ENCODE assay signal across 8 cellular contexts in genomic region chr6:2986722-2987196, GRCh38. TPM values are rescaled to one million over a fixed set of nuclear protein-coding genes. Genes with fewer than 3 reads are reported as not detected.
A peak's percentile ranks its signal among the peaks of the same experiment; 100 is the strongest.
DNase-seq lines count a peak whose midpoint lies in the region; ATAC-seq, FAIRE-seq and TF ChIP-seq lines count a peak whose summit lies in the region.

No MANE protein-coding gene starts in this region.

- H3K4me1 ChIP-seq in HEK293 (ENCODE audit: control insufficient read depth, insufficient read depth, low read length) = peaks cover 26% of the 10 kb centered on the region
- H3K4me1 ChIP-seq in small intestine (ENCODE audit: control insufficient read depth in 2 of 2, insufficient read depth in 1 of 2, low read depth in 1 of 2, low read length in 1 of 2) = peaks cover 11 to 13% of the 10 kb centered on the region in 2 donors
- H3K4me1 ChIP-seq in HepG2 (ENCODE audit: insufficient read depth, low read length) = peaks cover 58% of the 10 kb centered on the region
- H3K4me1 ChIP-seq in suprapubic skin = peaks cover 52% of the 10 kb centered on the region

- no peak for TF ChIP-seq POLR2A in HepG2 (IDR thresholded peaks at IDR 0.05; ENCODE audit: insufficient read depth in 1 of 2, low read depth in 2 of 2, low read length in 2 of 2)
- TF ChIP-seq POLR2A in suprapubic skin (IDR thresholded peaks at IDR 0.05) = no peak

- no peaks in the 10 kb centered on the region for H3K9me3 ChIP-seq in HEK293 (ENCODE audit: control insufficient read depth, insufficient read depth, low read depth, low read length)
- H3K9me3 ChIP-seq in small intestine (ENCODE audit: control insufficient read depth, low read depth) = no peaks in the 10 kb centered on the region
- H3K9me3 ChIP-seq in HepG2 (ENCODE audit: low read length) = no peaks in the 10 kb centered on the region
- no peaks in the 10 kb centered on the region for H3K9me3 ChIP-seq in suprapubic skin

- WGBS in small intestine, 3 donors = 20 to 41% (median 28%) methylated on average over 3 of the region's 3 CpGs
- WGBS in HepG2 (ENCODE audit: low lambda C conversion rate) = 15% methylated on average over 3 of the region's 3 CpGs
- whole genome bisulfite sequencing in suprapubic skin = 26% methylated on average over 3 of the region's 3 CpGs

- POLR2A ChIA-PET in HEK293 (lab: Yijun Ruan, JAX) (interaction anchor here (0.7 to 2.4 kb wide), 9 partner anchors 12 to 1034 kb away, joined by 3 to 12 read pairs (median 3); partner anchors contain the start of genes SERPINB1, SERPINB6 and WRNIP1), HepG2 (lab: Yijun Ruan, JAX) (interaction anchor here (1.0 to 5.0 kb wide), 7 partner anchors 9 to 109 kb away, joined by 3 to 57 read pairs (median 4); partner anchors contain the start of gene SERPINB6)

- H3K27me3 ChIP-seq in small intestine (ENCODE audit: control insufficient read depth in 2 of 2, insufficient read depth in 2 of 2, low read length in 2 of 2) = no peaks in the 10 kb centered on the region
- H3K27me3 ChIP-seq in HepG2 (ENCODE audit: control insufficient read depth in 1 of 2, insufficient read depth in 2 of 2, low read length in 2 of 2) = no peaks in the 10 kb centered on the region; a peak in 2 of 5 replicates
- no peaks in the 10 kb centered on the region for H3K27me3 ChIP-seq in suprapubic skin

- intact Hi-C loops in HepG2 (cut with micrococcal nuclease; ENCODE audit: unreplicated experiment) = no loop called here

- no peak for TF ChIP-seq EP300 in HepG2 (IDR thresholded peaks at IDR 0.05; ENCODE audit: low read depth in 2 of 2, low read length in 2 of 2)
- no peak for TF ChIP-seq EP300 in HepG2 (CRISPR knock-in tag; IDR thresholded peaks at IDR 0.05; ENCODE audit: borderline replicate concordance)
- no peak for TF ChIP-seq EP300 in suprapubic skin (IDR thresholded peaks at IDR 0.05)

- H3K36me3 ChIP-seq in HEK293 (ENCODE audit: control insufficient read depth in 2 of 2, insufficient read depth in 1 of 2, low read length in 2 of 2) (no peaks in the 10 kb centered on the region), small intestine (ENCODE audit: control insufficient read depth in 2 of 2, insufficient read depth in 2 of 2, low read length in 2 of 2) (no peaks in the 10 kb centered on the region), HepG2 (replicated peaks in 1 of 2; ENCODE audit: control insufficient read depth in 1 of 2, insufficient read depth in 2 of 2, low read length in 2 of 2) (no peaks in the 10 kb centered on the region), suprapubic skin (no peaks in the 10 kb centered on the region)

- no peak overlapping the region for H2AFZ ChIP-seq in HepG2 (ENCODE audit: low read length)

- H3K27ac ChIP-seq in HEK293 (ENCODE audit: extremely low read depth, low read depth, low read length) (peak overlapping the region; percentile 53), small intestine (ENCODE audit: low read depth in 1 of 2, low read length in 1 of 2) (peak overlapping the region; percentile 97 to 99), HepG2 (ENCODE audit: extremely low read length, insufficient read depth, low read length) (no peak overlapping the region), suprapubic skin (no peak overlapping the region)

- H3K4me2 ChIP-seq in HepG2 (ENCODE audit: low read depth, low read length) = no peak overlapping the region

- peak; percentile 56 for DNase-seq in T1000 (lab: John Stamatoyannopoulos, UW)
- DNase-seq in fibroblast of pulmonary artery (ENCODE audit: low read depth) = peak; percentile 85
- DNase-seq in small intestine = peak; percentile 95
- no peak for DNase-seq in HepG2 (ENCODE audit: low spot score)
- no peak for DNase-seq in activated CD4-positive, alpha-beta T cell treated with anti-CD3 and anti-CD28 coated beads for 1 hour
- no peak for DNase-seq in suprapubic skin (ENCODE audit: low spot score in 2 of 2)
- no peak for DNase-seq in stimulated activated naive CD8-positive, alpha-beta T cell treated with anti-CD3 and anti-CD28 coated beads, Interleukin-15, Interleukin-2, amounts not matched to agents 100 U/mL and 50 U/mL, for 24 hours

- BruUV-seq in HepG2 (replicated peaks; lab: Mats Ljungman, UMichigan) = no TSS peak

- no peak for TF ChIP-seq RAD21 in HepG2 (CRISPR knock-in tag; IDR thresholded peaks at IDR 0.05)

- FAIRE-seq in small intestine (lab: Jason Lieb, UNC) = no peak
- FAIRE-seq in HepG2 (lab: Jason Lieb, UNC) = no peak

- CTCF ChIA-PET in HEK293 (lab: Yijun Ruan, JAX) (interaction anchor here (0.6 to 5.4 kb wide), 15 partner anchors 11 to 270 kb away, joined by 3 to 72 read pairs (median 6); partner anchors contain the start of gene MYLK4), HepG2 (lab: Yijun Ruan, JAX; ENCODE audit: low intra/inter-chr PET ratio, low total read pairs) (interaction anchor here (0.9 kb wide), 1 partner anchor 34 kb away, joined by 3 read pairs; no protein-coding TSS in a partner anchor)

- no peak overlapping the region for H3K9ac ChIP-seq in HepG2 (ENCODE audit: insufficient read depth, low read depth, low read length)

- in situ Hi-C loops in HepG2 (cut with HindIII; ENCODE audit: extremely low pct_ligation_motif_present, low pct_unique_long_range_greater_than_20kb) = loop anchor here (5.0 kb wide), 1 partner anchor 34 kb away; no protein-coding TSS in a partner anchor

- H3K4me3 ChIP-seq in HEK293 (ENCODE audit: low read depth, low read length) (no peak overlapping the region), fibroblast of pulmonary artery (replicated peaks; ENCODE audit: low read depth, low read length) (no peak overlapping the region), small intestine (ENCODE audit: low read depth in 1 of 2, low read length in 2 of 2) (no peak overlapping the region), HepG2 (replicated peaks in 1 of 3; ENCODE audit: insufficient read depth in 1 of 3, low read depth in 2 of 3, low read length in 3 of 3) (no peak overlapping the region), suprapubic skin (no peak overlapping the region)

- no peak for TF ChIP-seq CTCF in HEK293 (tag by site-specific recombination; IDR thresholded peaks at IDR 0.05)
- TF ChIP-seq CTCF in fibroblast of pulmonary artery (IDR thresholded peaks at IDR 0.05; ENCODE audit: low read length, missing control alignments) = no peak
- TF ChIP-seq CTCF in HepG2 (CRISPR knock-in tag; IDR thresholded peaks at IDR 0.05) = no peak
- TF ChIP-seq CTCF in suprapubic skin (IDR thresholded peaks at IDR 0.05) = no peak

- no peaks in the 10 kb centered on the region for H3K79me2 ChIP-seq in HepG2 (ENCODE audit: insufficient read depth, low read length)

- H4K20me1 ChIP-seq in HepG2 (ENCODE audit: insufficient read depth, low read length) = no peaks in the 10 kb centered on the region

- ATAC-seq in HepG2 = no peak
- ATAC-seq in stimulated activated naive CD8-positive, alpha-beta T cell treated with anti-CD3 and anti-CD28 coated beads, Interleukin-15, Interleukin-2, amounts not matched to agents 100 U/mL and 50 U/mL, for 24 hours = no peak

RNA-seq across cellular contexts. Expression of gene NQO2, which starts 12.9 kb away (rescaled TPM):
- polyA plus RNA-seq in small intestine = 10 to 100 TPM; 35.6 to 84.5 (median 82.1) TPM
- total RNA-seq in HepG2 (2016; rRNA removed; fragmentation: Illumina TruSeq; extraction: Trizol) = 56.5 and 63.0 TPM in 2 replicates
- 44.8 and 70.6 TPM in 2 replicates for total RNA-seq in HepG2 (2016; cell fraction: cytosol; rRNA removed; fragmentation: Illumina TruSeq; extraction: Trizol; ENCODE audit: low read depth)
- total RNA-seq in HepG2 (2016; cell fraction: insoluble cytoplasmic fraction; rRNA removed; fragmentation: Illumina TruSeq; extraction: Trizol) = 56.8 and 60.6 TPM in 2 replicates
- 53.4 and 80.8 TPM in 2 replicates for total RNA-seq in HepG2 (2016; cell fraction: membrane; rRNA removed; fragmentation: Illumina TruSeq; extraction: Trizol)
- total RNA-seq in HepG2 (2016; cell fraction: nucleus; rRNA removed; fragmentation: Illumina TruSeq; extraction: Trizol) = 34.2 and 36.9 TPM in 2 replicates
- polyA plus RNA-seq in HepG2 (2011; rRNA removed) = 27.4 and 32.2 TPM in 2 replicates
- 29.5 and 31.9 TPM in 2 replicates for polyA plus RNA-seq in HepG2 (2011; cell fraction: cytosol; rRNA removed)
- polyA plus RNA-seq in HepG2 (2011; cell fraction: nucleus; rRNA removed) = 30.7 and 34.4 TPM in 2 replicates
- 15.7 and 17.8 TPM in 2 replicates for polyA plus RNA-seq in HepG2 (2012)
- polyA plus RNA-seq in HepG2 (2016; cell fraction: cytosol; fragmentation: Illumina TruSeq; extraction: Trizol; ENCODE audit: low read depth) = 48.7 and 84.9 TPM in 2 replicates
- polyA plus RNA-seq in HepG2 (2016; cell fraction: insoluble cytoplasmic fraction; fragmentation: Illumina TruSeq; extraction: Trizol; ENCODE audit: low read depth) = 61.8 and 64.6 TPM in 2 replicates
- polyA plus RNA-seq in HepG2 (2016; cell fraction: membrane; fragmentation: Illumina TruSeq; extraction: Trizol; ENCODE audit: low read depth) = 49.3 and 82.9 TPM in 2 replicates
- polyA plus RNA-seq in HepG2 (2016; cell fraction: nucleus; fragmentation: Illumina TruSeq; extraction: Trizol; ENCODE audit: insufficient read depth, low read depth) = 65.1 and 69.0 TPM in 2 replicates
- polyA minus RNA-seq in HepG2 (2011; rRNA and poly(A)+ RNA removed; ENCODE audit: low replicate concordance) = 15.8 and 89.9 TPM in 2 replicates
- polyA minus RNA-seq in HepG2 (2011; cell fraction: cytosol; rRNA and poly(A)+ RNA removed) = 9.1 and 15.4 TPM in 2 replicates
- 17.7 and 19.6 TPM in 2 replicates for polyA minus RNA-seq in HepG2 (2011; cell fraction: nucleus; rRNA and poly(A)+ RNA removed)
- total RNA-seq in suprapubic skin = 10 to 100 TPM; 22.8 to 40.4 (median 38.3) TPM

RNA-seq across cellular contexts. Expression of gene SERPINB6, which starts 15.4 kb away (rescaled TPM):
- polyA plus RNA-seq in small intestine (100 to 1,000 TPM; 306 to 539 (median 531) TPM), HepG2 (2011; rRNA removed) (61.3 and 63.6 TPM in 2 replicates)
- total RNA-seq in HepG2 (2016; rRNA removed; fragmentation: Illumina TruSeq; extraction: Trizol) (38.2 and 44.8 TPM in 2 replicates), suprapubic skin (10 to 100 TPM; 26.8 to 53.4 (median 36.8) TPM)
- total RNA-seq in HepG2 (2016; cell fraction: cytosol; rRNA removed; fragmentation: Illumina TruSeq; extraction: Trizol; ENCODE audit: low read depth) = 16.6 and 17.4 TPM in 2 replicates
- total RNA-seq in HepG2 (2016; cell fraction: insoluble cytoplasmic fraction; rRNA removed; fragmentation: Illumina TruSeq; extraction: Trizol) = 38.2 and 41.7 TPM in 2 replicates
- 24.5 and 25.6 TPM in 2 replicates for total RNA-seq in HepG2 (2016; cell fraction: membrane; rRNA removed; fragmentation: Illumina TruSeq; extraction: Trizol)
- 23.7 and 24.1 TPM in 2 replicates for total RNA-seq in HepG2 (2016; cell fraction: nucleus; rRNA removed; fragmentation: Illumina TruSeq; extraction: Trizol)
- 64.8 and 79.1 TPM in 2 replicates for polyA plus RNA-seq in HepG2 (2011; cell fraction: cytosol; rRNA removed)
- polyA plus RNA-seq in HepG2 (2011; cell fraction: nucleus; rRNA removed) = 72.8 and 85.1 TPM in 2 replicates
- 43.2 and 44.3 TPM in 2 replicates for polyA plus RNA-seq in HepG2 (2012)
- polyA plus RNA-seq in HepG2 (2016; cell fraction: cytosol; fragmentation: Illumina TruSeq; extraction: Trizol; ENCODE audit: low read depth) = 22.2 and 23.2 TPM in 2 replicates
- polyA plus RNA-seq in HepG2 (2016; cell fraction: insoluble cytoplasmic fraction; fragmentation: Illumina TruSeq; extraction: Trizol; ENCODE audit: low read depth) = 57.5 and 58.5 TPM in 2 replicates
- 27.2 and 27.5 TPM in 2 replicates for polyA plus RNA-seq in HepG2 (2016; cell fraction: membrane; fragmentation: Illumina TruSeq; extraction: Trizol; ENCODE audit: low read depth)
- polyA plus RNA-seq in HepG2 (2016; cell fraction: nucleus; fragmentation: Illumina TruSeq; extraction: Trizol; ENCODE audit: insufficient read depth, low read depth) = 53.5 and 56.5 TPM in 2 replicates
- polyA minus RNA-seq in HepG2 (2011; rRNA and poly(A)+ RNA removed; ENCODE audit: low replicate concordance) = 58.5 and 190 TPM in 2 replicates
- 36.4 and 38.5 TPM in 2 replicates for polyA minus RNA-seq in HepG2 (2011; cell fraction: cytosol; rRNA and poly(A)+ RNA removed)
- polyA minus RNA-seq in HepG2 (2011; cell fraction: nucleus; rRNA and poly(A)+ RNA removed) = 45.4 and 45.6 TPM in 2 replicates

Comparison
In these comparisons a context has a peak if more than half of its experiments do, and no peak if none do; other contexts are left out.
1. H3K27ac ChIP-seq: peak in HEK293 (single experiment) and small intestine (2 of 2); none in HepG2 (single experiment) and suprapubic skin (single experiment).
2. DNase-seq: peak in T1000 (single experiment), fibroblast of pulmonary artery (single experiment) and small intestine (single experiment); none in HepG2 (single experiment), activated CD4-positive, alpha-beta T cell treated with anti-CD3 and anti-CD28 coated beads for 1 hour (single experiment), suprapubic skin (0 of 2) and stimulated activated naive CD8-positive, alpha-beta T cell treated with anti-CD3 and anti-CD28 coated beads, Interleukin-15, Interleukin-2, amounts not matched to agents 100 U/mL and 50 U/mL, for 24 hours (single experiment).
3. Of the 63 proteins assayed by ChIP-seq in both HepG2 and HEK293: peak only in HepG2: none; only in HEK293: PATZ1, PRDM4, ZBTB44, ZNF10, ZNF513, ZNF629 and 1 more; in both: none; in neither: 56.